Comparison of ENCODE assay signal across 12 cellular contexts in genomic region chr3:119279101-119279554, GRCh38. TPM values are rescaled to one million over a fixed set of nuclear protein-coding genes. Genes with fewer than 3 reads are reported as not detected.
DNase-seq lines count a peak whose midpoint lies in the region; ATAC-seq, FAIRE-seq and TF ChIP-seq lines count a peak whose summit lies in the region.
"Had no signal": no experiment of that assay in that cellular context is flagged by ENCODE, and none has a peak within 500 bp of the region (broad histone marks: within the 10 kb centered on the region; RNA-seq: fewer than 3 reads in every experiment).

No MANE protein-coding gene starts in this region.

- 17 to 27% (median 22%) methylated on average over 6 of the region's 6 CpGs for WGBS in heart left ventricle, 4 donors

- no peak for FAIRE-seq in GM19239 (lab: Jason Lieb, UNC)
- FAIRE-seq: H54, HTR-8/SVneo had no signal

- ATAC-seq in heart left ventricle (peak; percentile 88 to 94 (median 90)), GM21619 (IDR thresholded peaks at IDR 0.05; ENCODE audit: unreplicated experiment) (no peak)

- H3K4me2 ChIP-seq in parathyroid adenoma (ENCODE audit: low read length), result no peak overlapping the region

- no peak overlapping the region for H3K4me3 Mint-ChIP-seq in osteocyte (ENCODE audit: unreplicated experiment)
- no peak overlapping the region for H3K4me3 Mint-ChIP-seq in activated naive CD4-positive, alpha-beta T cell treated with anti-CD3 and anti-CD28 coated beads for 36 hours
- H3K4me3 Mint-ChIP-seq: B cell had no signal

- peak overlapping the region; percentile 62 for H2AFZ ChIP-seq in parathyroid adenoma

- H3K36me3 ChIP-seq in SJSA1 (no peaks in the 10 kb centered on the region), heart left ventricle (no peaks in the 10 kb centered on the region), parathyroid adenoma (ENCODE audit: control insufficient read depth, insufficient read depth, low read length) (no peaks in the 10 kb centered on the region)

- peak overlapping the region; percentile 46; the same call in 1 of the 2 replicates for H3K27ac ChIP-seq in SJSA1
- peak overlapping the region; percentile 59 to 91 (median 82) for H3K27ac ChIP-seq in heart left ventricle
- H3K27ac ChIP-seq in parathyroid adenoma, result peak overlapping the region; percentile 70

- H3K36me3 Mint-ChIP-seq in osteocyte (ENCODE audit: unreplicated experiment), result peaks cover 3% of the 10 kb centered on the region
- peaks cover 7% of the 10 kb centered on the region for H3K36me3 Mint-ChIP-seq in activated naive CD4-positive, alpha-beta T cell treated with anti-CD3 and anti-CD28 coated beads for 36 hours (ENCODE audit: low read depth)

- H3K9me3 ChIP-seq in SJSA1 (replicated peaks) (no peaks in the 10 kb centered on the region; the same call in 1 of the 2 replicates), heart left ventricle (peaks cover 0 to 17% (median 2%) of the 10 kb centered on the region in 12 donors), parathyroid adenoma (ENCODE audit: control insufficient read depth, low read length) (no peaks in the 10 kb centered on the region)

- H3K27me3 ChIP-seq in SJSA1 (replicated peaks) (no peaks in the 10 kb centered on the region), heart left ventricle (no peaks in the 10 kb centered on the region), parathyroid adenoma (ENCODE audit: control insufficient read depth, insufficient read depth, low read length) (no peaks in the 10 kb centered on the region)

- H3K9me3 Mint-ChIP-seq in osteocyte (ENCODE audit: unreplicated experiment), result peaks cover 19% of the 10 kb centered on the region
- peaks cover 21% of the 10 kb centered on the region for H3K9me3 Mint-ChIP-seq in activated naive CD4-positive, alpha-beta T cell treated with anti-CD3 and anti-CD28 coated beads for 36 hours

- intact Hi-C loops in heart left ventricle (cut with DNase I), result loop anchor here (1.0 to 10.0 kb wide), 14 partner anchors 14 to 406 kb away; partner anchors contain the start of genes POGLUT1 (in 4 of the 10), TMEM39A (in 4 of the 10) and ARHGAP31 (in 2 of the 10)
- intact Hi-C loops in activated naive CD4-positive, alpha-beta T cell treated with anti-CD3 and anti-CD28 coated beads for 36 hours (cut with micrococcal nuclease), result loop anchor here (5.0 to 10.0 kb wide), 2 partner anchors 43 to 1136 kb away; no protein-coding TSS in a partner anchor

- peaks cover 8% of the 10 kb centered on the region for H3K4me1 Mint-ChIP-seq in osteocyte (ENCODE audit: unreplicated experiment)
- peaks cover 19% of the 10 kb centered on the region for H3K4me1 Mint-ChIP-seq in activated naive CD4-positive, alpha-beta T cell treated with anti-CD3 and anti-CD28 coated beads for 36 hours (ENCODE audit: low read depth)
- H3K4me1 Mint-ChIP-seq: B cell had no signal

- no peak for TF ChIP-seq POLR2A in heart left ventricle (IDR thresholded peaks at IDR 0.05)

- H3K79me2 ChIP-seq in parathyroid adenoma, result no peaks in the 10 kb centered on the region

- H3K27ac Mint-ChIP-seq in osteocyte (ENCODE audit: unreplicated experiment), result no peak overlapping the region
- H3K27ac Mint-ChIP-seq in activated naive CD4-positive, alpha-beta T cell treated with anti-CD3 and anti-CD28 coated beads for 36 hours, result no peak overlapping the region
- H3K27ac Mint-ChIP-seq: B cell had no signal

- H3K4me3 ChIP-seq in SJSA1, result no peak overlapping the region
- H3K4me3 ChIP-seq in heart left ventricle, result peak overlapping the region in 4 of 12 donors; percentile 7 to 21 (median 17)
- no peak overlapping the region for H3K4me3 ChIP-seq in parathyroid adenoma (ENCODE audit: low read depth, low read length)

- peaks cover 9% of the 10 kb centered on the region for H3K4me1 ChIP-seq in SJSA1 (replicated peaks)
- H3K4me1 ChIP-seq in heart left ventricle, result peaks cover 0 to 49% (median 20%) of the 10 kb centered on the region in 12 donors
- H3K4me1 ChIP-seq in parathyroid adenoma, result peaks cover 2% of the 10 kb centered on the region

- peaks cover 3% of the 10 kb centered on the region for H3K27me3 Mint-ChIP-seq in osteocyte (ENCODE audit: unreplicated experiment)
- H3K27me3 Mint-ChIP-seq in activated naive CD4-positive, alpha-beta T cell treated with anti-CD3 and anti-CD28 coated beads for 36 hours (ENCODE audit: low read depth), result no peaks in the 10 kb centered on the region
- H3K27me3 Mint-ChIP-seq: B cell had no signal

- DNase-seq in DMS 273 treated with DMSO at 0.1 percent for 48 hours (lab: John Stamatoyannopoulos, UW) (peak; percentile 74), SJSA1 (ENCODE audit: low read depth in 1 of 2, low spot score in 2 of 2) (peak in 1 of 2 experiments; percentile 39), heart left ventricle (peak; percentile 59 to 84 (median 82)), osteocyte (ENCODE audit: extremely low spot score, unreplicated experiment) (no peak), GM19239 (ENCODE audit: insufficient read length, low spot score) (no peak)
- no peak for DNase-seq in activated naive CD4-positive, alpha-beta T cell treated with anti-CD3 and anti-CD28 coated beads for 36 hours
- DNase-seq: activated CD4-positive, alpha-beta T cell treated with anti-CD3 and anti-CD28 coated beads for 4 hours had no signal

- CTCF ChIA-PET in activated naive CD4-positive, alpha-beta T cell treated with anti-CD3 and anti-CD28 coated beads for 36 hours (lab: Charles Lee), result no interaction called here

- TF ChIP-seq CTCF in heart left ventricle (IDR thresholded peaks at IDR 0.05) (no peak), parathyroid adenoma (IDR thresholded peaks at IDR 0.05) (no peak), osteocyte (IDR thresholded peaks at IDR 0.05) (no peak)

- H3K9ac ChIP-seq in parathyroid adenoma, result no peak overlapping the region

RNA-seq across cellular contexts. Expression of gene ARHGAP31, which starts 15.1 kb away (rescaled TPM):
- 8.8 and 13.7 TPM in 2 replicates for total RNA-seq in SJSA1 (2014; rRNA removed; shearing (Covaris generic))
- 10 to 100 TPM; 29.8 to 79.1 (median 37.8) TPM for total RNA-seq in heart left ventricle
- polyA plus RNA-seq in heart left ventricle, result 10 to 100 TPM; 10.4 to 28.6 TPM
- total RNA-seq in osteocyte, result 49.7 and 51.0 TPM in 2 replicates
- total RNA-seq in activated naive CD4-positive, alpha-beta T cell treated with anti-CD3 and anti-CD28 coated beads for 36 hours, result 1 to 10 TPM; 3.5 to 3.7 TPM

RNA-seq across cellular contexts. Expression of gene B4GALT4, which starts 38.5 kb away (rescaled TPM):
- 25.8 and 25.9 TPM in 2 replicates for total RNA-seq in SJSA1 (2014; rRNA removed; shearing (Covaris generic))
- total RNA-seq in heart left ventricle (10 to 100 TPM in 6 of 9 donors, 1 to 10 TPM in 3; 8.1 to 15.9 (median 10.6) TPM), osteocyte (21.7 and 21.8 TPM in 2 replicates)
- 10 to 100 TPM; 13.0 to 14.0 TPM for polyA plus RNA-seq in heart left ventricle
- 10 to 100 TPM; 22.0 to 22.8 TPM for total RNA-seq in activated naive CD4-positive, alpha-beta T cell treated with anti-CD3 and anti-CD28 coated beads for 36 hours

Comparison
In these comparisons a context has a peak if more than half of its experiments do, and no peak if none do; other contexts are left out.
1. DNase-seq: peak in DMS 273 treated with DMSO at 0.1 percent for 48 hours (single experiment) and heart left ventricle (5 of 5); none in osteocyte (single experiment), activated naive CD4-positive, alpha-beta T cell treated with anti-CD3 and anti-CD28 coated beads for 36 hours (single experiment) and GM19239 (single experiment).
2. Peak in every context shown above with its lines, with median percentiles within 50 percentile points of each other: H3K27ac ChIP-seq.